Comparison of ENCODE assay signal across 8 cellular contexts in genomic region chr5:56026863-56027300, GRCh38. TPM values are rescaled to one million over a fixed set of nuclear protein-coding genes. Genes with fewer than 3 reads are reported as not detected.
A peak's percentile ranks its signal among the peaks of the same experiment; 100 is the strongest.
DNase-seq lines count a peak whose midpoint lies in the region; ATAC-seq, FAIRE-seq and TF ChIP-seq lines count a peak whose summit lies in the region.

No MANE protein-coding gene starts in this region.

- no peaks in the 10 kb centered on the region for H4K20me1 ChIP-seq in fibroblast of lung (ENCODE audit: control insufficient read depth, extremely low read depth, insufficient read depth, low read length)

- peak; percentile 69 for ATAC-seq in GM21526 (IDR thresholded peaks at IDR 0.05; ENCODE audit: low FRiP score, unreplicated experiment)

- H3K27me3 ChIP-seq in fibroblast of lung (ENCODE audit: control insufficient read depth, insufficient read depth, low read length), result no peaks in the 10 kb centered on the region

- H3K4me2 ChIP-seq in fibroblast of lung (ENCODE audit: extremely low read depth, insufficient read depth, low read length), result peak overlapping the region; percentile 28

- DNase-seq in GM04504 (ENCODE audit: low read depth) (peak; percentile 54), HTR-8/SVneo (ENCODE audit: insufficient read length, low spot score) (peak; percentile 81), fibroblast of lung (ENCODE audit: low read depth in 2 of 2) (peak; percentile 80 to 93), GOT3 (lab: John Stamatoyannopoulos, UW) (no peak), KG1 (lab: John Stamatoyannopoulos, UW) (no peak), NCI-H526 (lab: John Stamatoyannopoulos, UW) (no peak), germinal center (ENCODE audit: low spot score) (no peak)

- no peaks in the 10 kb centered on the region for H3K9me3 ChIP-seq in fibroblast of lung (ENCODE audit: control insufficient read depth, insufficient read depth, low read depth, low read length)

- H3K4me1 ChIP-seq in fibroblast of lung (ENCODE audit: control insufficient read depth, extremely low read depth, insufficient read depth, low read length), result peaks cover 5% of the 10 kb centered on the region

- H3K9ac ChIP-seq in fibroblast of lung (ENCODE audit: insufficient read depth, low read length), result no peak overlapping the region

- no peak overlapping the region for H3K27ac ChIP-seq in fibroblast of lung (ENCODE audit: insufficient read depth, low read length)

- no peaks in the 10 kb centered on the region for H3K36me3 ChIP-seq in fibroblast of lung (ENCODE audit: control insufficient read depth, insufficient read depth, low read length)

- H2AFZ ChIP-seq in fibroblast of lung (ENCODE audit: low read length), result no peak overlapping the region

- H3K4me3 ChIP-seq in fibroblast of lung (replicated peaks in 1 of 4; ENCODE audit: control extremely low read depth in 1 of 4, insufficient read depth in 1 of 4, low read depth in 3 of 4, low read length in 4 of 4), result no peak overlapping the region

- H3K79me2 ChIP-seq in fibroblast of lung (ENCODE audit: control insufficient read depth, insufficient read depth, low read length), result no peaks in the 10 kb centered on the region

- no peak for FAIRE-seq in HTR-8/SVneo (lab: Jason Lieb, UNC)

- TF ChIP-seq CTCF in fibroblast of lung (conservative IDR thresholded peaks at IDR 0.05 in 1 of 2, IDR thresholded peaks at IDR 0.05 in 1 of 2; ENCODE audit: low read depth in 1 of 2, low read length in 2 of 2), result no peak

RNA-seq across cellular contexts. Expression of gene IL6ST, which starts 32.1 kb away (rescaled TPM):
- 978 and 1,649 TPM in 2 replicates for total RNA-seq in fibroblast of lung
- 768 and 830 TPM in 2 replicates for polyA plus RNA-seq in fibroblast of lung
- 226 and 274 TPM in 2 replicates for polyA plus RNA-seq in fibroblast of lung (2012)
- 138 and 171 TPM in 2 replicates for polyA minus RNA-seq in fibroblast of lung (ENCODE audit: low replicate concordance)

Comparison
In these comparisons a context has a peak if more than half of its experiments do, and no peak if none do; other contexts are left out.
1. DNase-seq: peak in GM04504 (single experiment), HTR-8/SVneo (single experiment) and fibroblast of lung (2 of 2); none in GOT3 (single experiment), KG1 (single experiment), NCI-H526 (0 of 2) and germinal center (single experiment).